In the genomic region with DNA sequence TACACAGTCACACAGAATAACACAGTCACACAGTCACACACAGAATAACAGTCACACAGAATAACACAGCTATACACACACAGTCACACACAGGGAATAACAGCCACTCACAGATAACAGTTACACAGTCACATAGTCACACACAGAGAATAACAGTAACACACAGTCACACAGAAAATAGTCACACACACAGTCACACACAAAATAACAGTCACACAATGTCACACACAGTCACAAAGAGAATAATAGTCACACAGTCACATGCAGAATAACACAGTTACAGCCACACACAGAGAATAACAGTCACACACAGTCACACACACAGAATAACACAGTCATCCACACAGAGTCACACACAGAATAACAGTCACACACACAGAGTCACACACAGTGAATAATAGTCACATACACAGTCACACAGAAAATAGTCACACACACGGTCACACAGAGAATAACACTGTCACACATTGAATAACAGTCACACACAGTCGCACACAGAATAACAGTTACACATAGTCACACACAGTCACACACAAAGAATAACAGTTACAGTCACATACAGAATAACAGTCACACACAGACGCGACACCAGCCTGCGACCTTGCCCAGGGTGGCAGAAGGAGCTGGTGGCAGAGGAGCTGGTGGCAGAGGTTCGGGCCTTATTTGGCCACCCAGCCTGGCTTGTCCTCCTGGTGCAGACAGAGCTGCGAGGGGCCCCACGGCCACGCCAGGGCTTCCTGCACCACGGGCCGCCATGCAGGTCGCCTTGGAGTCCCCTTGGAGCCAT, we compare ENCODE assay signal across 14 cellular contexts. TPM values are rescaled to one million over a fixed set of nuclear protein-coding genes. Genes with fewer than 3 reads are reported as not detected.
"Had no signal": no experiment of that assay in that cellular context is flagged by ENCODE, and none has a peak within 500 bp of the region (broad histone marks: within the 10 kb centered on the region; RNA-seq: fewer than 3 reads in every experiment).

No MANE protein-coding gene starts in this region.

- H3K4me3 Mint-ChIP-seq: activated naive CD8-positive, alpha-beta T cell treated with anti-CD3 and anti-CD28 coated beads, Interleukin-2, amount 50 U/mL, for 24 hours; endodermal cell; nephron had no signal

- ATAC-seq: activated naive CD8-positive, alpha-beta T cell treated with anti-CD3 and anti-CD28 coated beads, Interleukin-2, amount 50 U/mL, for 24 hours; left colon; lower lobe of right lung had no signal

- H3K4me3 ChIP-seq: dorsolateral prefrontal cortex, heart left ventricle, lower lobe of right lung, SJCRH30, tibial artery had no signal

- H3K27me3 ChIP-seq: dorsolateral prefrontal cortex, heart left ventricle, SJCRH30, tibial artery had no signal

- H3K9me3 ChIP-seq: lower lobe of right lung had no signal

- DNase-seq: activated CD4-positive, CD25-positive, alpha-beta regulatory T cell; activated naive CD4-positive, alpha-beta T cell; activated naive CD8-positive, alpha-beta T cell treated with anti-CD3 and anti-CD28 coated beads, Interleukin-2, amount 50 U/mL, for 24 hours; activated T-cell treated with anti-CD3 and anti-CD28 coated beads, Interleukin-2, amount 50 U/mL, for 48 hours; endodermal cell; left colon; lower lobe of right lung; SJCRH30; stimulated activated CD4-positive, alpha-beta T cell treated with anti-CD3 and anti-CD28 coated beads, Interleukin-1b, Interleukin-23, amount 100 ng/mL, for 48 hours had no signal

- H3K27ac Mint-ChIP-seq: activated naive CD8-positive, alpha-beta T cell treated with anti-CD3 and anti-CD28 coated beads, Interleukin-2, amount 50 U/mL, for 24 hours; endodermal cell; nephron had no signal

- H3K27ac ChIP-seq: dorsolateral prefrontal cortex, lower lobe of right lung, SJCRH30 had no signal

- H3K36me3 ChIP-seq: heart left ventricle, lower lobe of right lung, SJCRH30 had no signal

- H3K4me1 ChIP-seq: lower lobe of right lung, SJCRH30 had no signal

- H3K27me3 Mint-ChIP-seq: activated naive CD8-positive, alpha-beta T cell treated with anti-CD3 and anti-CD28 coated beads, Interleukin-2, amount 50 U/mL, for 24 hours had no signal

- H3K4me1 Mint-ChIP-seq: endodermal cell, nephron had no signal

RNA-seq across cellular contexts. Expression of gene RAMP1, which starts 51.3 kb away (rescaled TPM):
- total RNA-seq: pulmonary artery endothelial cell, SJCRH30 had no signal
